ENCODE assay signal across 8 cellular contexts in the genomic region with DNA sequence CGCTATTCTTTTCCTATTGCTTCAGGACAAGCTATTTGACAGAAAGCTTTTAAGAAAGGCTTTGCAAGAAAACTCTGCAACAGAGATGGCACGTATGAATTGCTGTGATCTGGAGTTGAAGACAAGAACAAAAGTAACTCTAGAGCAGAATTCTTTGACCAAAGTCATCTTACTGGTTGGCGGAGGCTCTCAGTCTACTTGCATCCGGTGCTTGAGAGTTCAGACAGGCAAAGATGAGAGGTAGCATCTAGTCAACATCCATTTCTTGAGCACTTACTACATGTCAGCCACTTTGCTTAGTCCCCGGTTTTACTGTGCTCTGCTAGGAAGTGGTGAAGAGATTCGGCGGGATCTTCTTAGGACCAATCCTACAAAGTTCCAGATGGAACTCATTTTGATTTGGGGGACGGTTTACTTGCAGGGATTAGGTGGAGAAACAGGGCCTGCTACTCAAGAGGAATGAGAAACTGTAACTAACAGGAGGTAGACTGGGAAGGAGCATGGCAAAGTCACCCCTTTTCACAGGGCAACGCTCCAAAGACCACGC. TPM values are rescaled to one million over a fixed set of nuclear protein-coding genes. Genes with fewer than 3 reads are reported as not detected.
DNase-seq lines count a peak whose midpoint lies in the region; ATAC-seq and TF ChIP-seq lines count a peak whose summit lies in the region.

No MANE protein-coding gene starts in this region.

- H3K36me3 Mint-ChIP-seq in T-helper 2 cell treated with Interferon-gamma antibody and Interleukin-4, amounts not matched to agents 5 μg/mL and 100 μg/mL, for 36 hours (ENCODE audit: low read depth): peaks cover 10% of the 10 kb centered on the region

- H3K27me3 ChIP-seq in psoas muscle (ENCODE audit: insufficient read depth in 3 of 3, low read length in 2 of 3): no peaks in the 10 kb centered on the region

- TF ChIP-seq CTCF in fibroblast of the aortic adventitia (IDR thresholded peaks at IDR 0.05; ENCODE audit: insufficient read depth, low read length) (no peak), psoas muscle (IDR thresholded peaks at IDR 0.05) (no peak)

- peak; percentile 1 for DNase-seq in activated effector memory CD4-positive, alpha-beta T cell treated with Interleukin-2 at 50 U/mL for 16 hours
- DNase-seq in activated effector memory CD4-positive, alpha-beta T cell treated with anti-CD3 and anti-CD28 coated beads, Interleukin-2, amount 50 U/mL, for 16 hours: no peak
- peak; percentile 6 for DNase-seq in T-helper 2 cell treated with Interferon-gamma antibody and Interleukin-4, amounts not matched to agents 5 μg/mL and 100 μg/mL, for 36 hours (ENCODE audit: low spot score)
- DNase-seq in fibroblast of the aortic adventitia (ENCODE audit: low read depth): no peak
- DNase-seq in psoas muscle: no peak
- no peak for DNase-seq in NCI-H446 treated with DMSO at 0.1 percent for 48 hours (lab: John Stamatoyannopoulos, UW)
- DNase-seq in stimulated activated CD4-positive, alpha-beta T cell treated with anti-CD3 and anti-CD28 coated beads, Interleukin-4, amount 100 ng/mL, for 1 hour: no peak

- H3K27ac Mint-ChIP-seq in T-helper 2 cell treated with Interferon-gamma antibody and Interleukin-4, amounts not matched to agents 5 μg/mL and 100 μg/mL, for 36 hours: peak overlapping the region; percentile 98

- H3K4me3 ChIP-seq in fibroblast of the aortic adventitia (ENCODE audit: low read depth, low read length) (peak overlapping the region; percentile 86), psoas muscle (peak overlapping the region; percentile 93)

- peaks cover 8% of the 10 kb centered on the region for H3K4me1 ChIP-seq in psoas muscle

- 62 to 65% (median 64%) methylated on average over 10 of the region's 10 CpGs for WGBS in psoas muscle, 3 donors

- H3K4me3 Mint-ChIP-seq in T-helper 2 cell treated with Interferon-gamma antibody and Interleukin-4, amounts not matched to agents 5 μg/mL and 100 μg/mL, for 36 hours: peak overlapping the region; percentile 95

- peaks cover 17% of the 10 kb centered on the region for H3K4me1 Mint-ChIP-seq in T-helper 2 cell treated with Interferon-gamma antibody and Interleukin-4, amounts not matched to agents 5 μg/mL and 100 μg/mL, for 36 hours (ENCODE audit: low read depth)

- peak overlapping the region; percentile 95 for H3K27ac ChIP-seq in psoas muscle

- ATAC-seq in psoas muscle: no peak
- no peak for ATAC-seq in GM21381 (IDR thresholded peaks at IDR 0.05; ENCODE audit: unreplicated experiment)

- intact Hi-C loops in psoas muscle (cut with DNase I): loop anchor here in 1 of 2 donors (10.0 kb wide), 1 partner anchor 365 kb away; no protein-coding TSS in a partner anchor

- H3K9me3 ChIP-seq in psoas muscle: no peaks in the 10 kb centered on the region

- no peaks in the 10 kb centered on the region for H3K36me3 ChIP-seq in psoas muscle (ENCODE audit: insufficient read depth in 1 of 2, low read depth in 1 of 2)

- H3K9me3 Mint-ChIP-seq in T-helper 2 cell treated with Interferon-gamma antibody and Interleukin-4, amounts not matched to agents 5 μg/mL and 100 μg/mL, for 36 hours: no peaks in the 10 kb centered on the region

- no peaks in the 10 kb centered on the region for H3K27me3 Mint-ChIP-seq in T-helper 2 cell treated with Interferon-gamma antibody and Interleukin-4, amounts not matched to agents 5 μg/mL and 100 μg/mL, for 36 hours (ENCODE audit: low read depth)

RNA-seq across cellular contexts. Expression of gene CCDC91, which starts 0.4 kb away (rescaled TPM):
- total RNA-seq in fibroblast of the aortic adventitia (ENCODE audit: low replicate concordance) (37.4 and 65.5 TPM in 2 replicates), psoas muscle (10 to 100 TPM; 36.2 to 47.2 (median 41.1) TPM)
- 10 to 100 TPM; 18.4 to 36.0 (median 22.0) TPM for polyA plus RNA-seq in psoas muscle

Comparison
In these comparisons a context has a peak if more than half of its experiments do, and no peak if none do; other contexts are left out.
1. DNase-seq: peak in activated effector memory CD4-positive, alpha-beta T cell treated with Interleukin-2 at 50 U/mL for 16 hours (single experiment) and T-helper 2 cell treated with Interferon-gamma antibody and Interleukin-4, amounts not matched to agents 5 μg/mL and 100 μg/mL, for 36 hours (single experiment); none in activated effector memory CD4-positive, alpha-beta T cell treated with anti-CD3 and anti-CD28 coated beads, Interleukin-2, amount 50 U/mL, for 16 hours (single experiment), fibroblast of the aortic adventitia (single experiment), psoas muscle (0 of 2), NCI-H446 treated with DMSO at 0.1 percent for 48 hours (single experiment) and stimulated activated CD4-positive, alpha-beta T cell treated with anti-CD3 and anti-CD28 coated beads, Interleukin-4, amount 100 ng/mL, for 1 hour (single experiment).